ENCODE assay signal across 1 cellular context in genomic region chr3:168096210-168096795, GRCh38.
TF ChIP-seq lines count a peak whose summit lies in the region.

No MANE protein-coding gene starts in this region.

TF ChIP-seq in HepG2, 621 proteins besides CTCF, POLR2A, EP300 and RAD21 (continued from another document and continues in another):
- peak; percentile 71; the same call in 1 of the 2 replicates for TF ChIP-seq ZNF430 (CRISPR knock-in tag; IDR thresholded peaks at IDR 0.05)
- TF ChIP-seq TEAD2 (CRISPR knock-in tag; IDR thresholded peaks at IDR 0.05), result peak; percentile 2; the same call in 1 of the 2 replicates
- no peak; the same call in 1 of the 2 replicates for TF ChIP-seq ZNF552 (CRISPR knock-in tag; IDR thresholded peaks at IDR 0.05; ENCODE audit: borderline replicate concordance)
- TF ChIP-seq ZNF264 (CRISPR knock-in tag; IDR thresholded peaks at IDR 0.05), result no peak
- no peak for TF ChIP-seq ZNF362 (CRISPR knock-in tag; IDR thresholded peaks at IDR 0.05; ENCODE audit: borderline replicate concordance)
- TF ChIP-seq GLI4 (CRISPR knock-in tag; IDR thresholded peaks at IDR 0.05; ENCODE audit: borderline replicate concordance), result no peak
- TF ChIP-seq, protein P1, sequence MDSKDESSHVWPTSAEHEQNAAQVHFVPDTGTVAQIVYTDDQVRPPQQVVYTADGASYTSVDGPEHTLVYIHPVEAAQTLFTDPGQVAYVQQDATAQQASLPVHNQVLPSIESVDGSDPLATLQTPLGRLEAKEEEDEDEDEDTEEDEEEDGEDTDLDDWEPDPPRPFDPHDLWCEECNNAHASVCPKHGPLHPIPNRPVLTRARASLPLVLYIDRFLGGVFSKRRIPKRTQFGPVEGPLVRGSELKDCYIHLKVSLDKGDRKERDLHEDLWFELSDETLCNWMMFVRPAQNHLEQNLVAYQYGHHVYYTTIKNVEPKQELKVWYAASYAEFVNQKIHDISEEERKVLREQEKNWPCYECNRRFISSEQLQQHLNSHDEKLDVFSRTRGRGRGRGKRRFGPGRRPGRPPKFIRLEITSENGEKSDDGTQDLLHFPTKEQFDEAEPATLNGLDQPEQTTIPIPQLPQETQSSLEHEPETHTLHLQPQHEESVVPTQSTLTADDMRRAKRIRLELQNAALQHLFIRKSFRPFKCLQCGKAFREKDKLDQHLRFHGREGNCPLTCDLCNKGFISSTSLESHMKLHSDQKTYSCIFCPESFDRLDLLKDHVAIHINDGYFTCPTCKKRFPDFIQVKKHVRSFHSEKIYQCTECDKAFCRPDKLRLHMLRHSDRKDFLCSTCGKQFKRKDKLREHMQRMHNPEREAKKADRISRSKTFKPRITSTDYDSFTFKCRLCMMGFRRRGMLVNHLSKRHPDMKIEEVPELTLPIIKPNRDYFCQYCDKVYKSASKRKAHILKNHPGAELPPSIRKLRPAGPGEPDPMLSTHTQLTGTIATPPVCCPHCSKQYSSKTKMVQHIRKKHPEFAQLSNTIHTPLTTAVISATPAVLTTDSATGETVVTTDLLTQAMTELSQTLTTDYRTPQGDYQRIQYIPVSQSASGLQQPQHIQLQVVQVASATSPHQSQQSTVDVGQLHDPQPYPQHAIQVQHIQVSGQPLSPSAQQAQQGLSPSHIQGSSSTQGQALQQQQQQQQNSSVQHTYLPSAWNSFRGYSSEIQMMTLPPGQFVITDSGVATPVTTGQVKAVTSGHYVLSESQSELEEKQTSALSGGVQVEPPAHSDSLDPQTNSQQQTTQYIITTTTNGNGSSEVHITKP (CRISPR knock-in tag; IDR thresholded peaks at IDR 0.05; ENCODE audit: low read depth), result no peak
- no peak for TF ChIP-seq ZNF549 (CRISPR knock-in tag; IDR thresholded peaks at IDR 0.05)
- 0 out of 2 replicates have a peak, but pooled peaks have one; percentile 12 for TF ChIP-seq CSRNP1 (CRISPR knock-in tag; IDR thresholded peaks at IDR 0.05)
- TF ChIP-seq HIVEP1 (CRISPR knock-in tag; IDR thresholded peaks at IDR 0.05), result no peak
- no peak for TF ChIP-seq ZNF124 (CRISPR knock-in tag; IDR thresholded peaks at IDR 0.05)
- TF ChIP-seq ZNF317 (CRISPR knock-in tag; IDR thresholded peaks at IDR 0.05), result no peak; the same call in 1 of the 2 replicates
- no peak for TF ChIP-seq FOXJ3 (CRISPR knock-in tag; IDR thresholded peaks at IDR 0.05; ENCODE audit: borderline replicate concordance)
- TF ChIP-seq GATAD2A (CRISPR knock-in tag; IDR thresholded peaks at IDR 0.05), result 0 out of 2 replicates have a peak, but pooled peaks have one; percentile 45
- no peak; the same call in 1 of the 2 replicates for TF ChIP-seq RXRB (CRISPR knock-in tag; IDR thresholded peaks at IDR 0.05; ENCODE audit: borderline replicate concordance)
- no peak for TF ChIP-seq HNRNPUL1 (IDR thresholded peaks at IDR 0.05; ENCODE audit: low read depth, low read length)
- 0 out of 2 replicates have a peak, but pooled peaks have one; percentile 28 for TF ChIP-seq ELF4 (CRISPR knock-in tag; IDR thresholded peaks at IDR 0.05; ENCODE audit: borderline replicate concordance)
- 0 out of 2 replicates have a peak, but pooled peaks have one; percentile 13 for TF ChIP-seq MXD3 (CRISPR knock-in tag; IDR thresholded peaks at IDR 0.05)
- no peak for TF ChIP-seq NCOA5 (CRISPR knock-in tag; IDR thresholded peaks at IDR 0.05)
- no peak; the same call in 1 of the 2 replicates for TF ChIP-seq ZNF564 (CRISPR knock-in tag; IDR thresholded peaks at IDR 0.05)
- TF ChIP-seq ZBTB21 (CRISPR knock-in tag; IDR thresholded peaks at IDR 0.05), result no peak
- TF ChIP-seq ZNF816 (CRISPR knock-in tag; IDR thresholded peaks at IDR 0.05; ENCODE audit: borderline replicate concordance), result no peak
- no peak for TF ChIP-seq SSRP1 (CRISPR knock-in tag; IDR thresholded peaks at IDR 0.05)
- TF ChIP-seq, protein P2, sequence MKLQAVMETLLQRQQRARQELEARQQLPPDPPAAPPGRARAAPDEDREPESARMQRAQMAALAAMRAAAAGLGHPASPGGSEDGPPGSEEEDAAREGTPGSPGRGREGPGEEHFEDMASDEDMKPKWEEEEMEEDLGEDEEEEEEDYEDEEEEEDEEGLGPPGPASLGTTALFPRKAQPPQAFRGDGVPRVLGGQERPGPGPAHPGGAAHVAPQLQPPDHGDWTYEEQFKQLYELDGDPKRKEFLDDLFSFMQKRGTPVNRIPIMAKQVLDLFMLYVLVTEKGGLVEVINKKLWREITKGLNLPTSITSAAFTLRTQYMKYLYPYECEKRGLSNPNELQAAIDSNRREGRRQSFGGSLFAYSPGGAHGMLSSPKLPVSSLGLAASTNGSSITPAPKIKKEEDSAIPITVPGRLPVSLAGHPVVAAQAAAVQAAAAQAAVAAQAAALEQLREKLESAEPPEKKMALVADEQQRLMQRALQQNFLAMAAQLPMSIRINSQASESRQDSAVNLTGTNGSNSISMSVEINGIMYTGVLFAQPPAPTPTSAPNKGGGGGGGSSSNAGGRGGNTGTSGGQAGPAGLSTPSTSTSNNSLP (IDR thresholded peaks at IDR 0.05; ENCODE audit: low read depth, low read length), result no peak
- no peak; the same call in 1 of the 2 replicates for TF ChIP-seq NKX3-1 (CRISPR knock-in tag; IDR thresholded peaks at IDR 0.05)
- TF ChIP-seq, protein P3, sequence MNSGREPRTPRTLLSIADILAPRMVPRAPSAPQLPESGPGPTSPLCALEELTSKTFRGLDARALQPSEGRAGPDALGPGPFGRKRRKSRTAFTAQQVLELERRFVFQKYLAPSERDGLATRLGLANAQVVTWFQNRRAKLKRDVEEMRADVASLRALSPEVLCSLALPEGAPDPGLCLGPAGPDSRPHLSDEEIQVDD (CRISPR knock-in tag; IDR thresholded peaks at IDR 0.05; ENCODE audit: borderline replicate concordance), result no peak
- peak; percentile 63 for TF ChIP-seq DRAP1 (CRISPR knock-in tag; IDR thresholded peaks at IDR 0.05)
- no peak; the same call in 1 of the 2 replicates for TF ChIP-seq ZSCAN5A (CRISPR knock-in tag; IDR thresholded peaks at IDR 0.05; ENCODE audit: borderline replicate concordance)
- 0 out of 2 replicates have a peak, but pooled peaks have one; percentile 27 for TF ChIP-seq GFI1 (CRISPR knock-in tag; IDR thresholded peaks at IDR 0.05; ENCODE audit: borderline replicate concordance)
- no peak for TF ChIP-seq REXO4 (CRISPR knock-in tag; IDR thresholded peaks at IDR 0.05; ENCODE audit: borderline replicate concordance)
- peak; percentile 94 for TF ChIP-seq ZNF646 (CRISPR knock-in tag; IDR thresholded peaks at IDR 0.05)
- no peak for TF ChIP-seq ZNF878 (CRISPR knock-in tag; IDR thresholded peaks at IDR 0.05)
- no peak for TF ChIP-seq TFE3 (CRISPR knock-in tag; IDR thresholded peaks at IDR 0.05)
- 0 out of 2 replicates have a peak, but pooled peaks have one; percentile 6 for TF ChIP-seq KMT2A (CRISPR knock-in tag; IDR thresholded peaks at IDR 0.05)
- TF ChIP-seq MYC (CRISPR knock-in tag; IDR thresholded peaks at IDR 0.05; ENCODE audit: borderline replicate concordance), result peak; percentile 92
- TF ChIP-seq ZNF143 (CRISPR knock-in tag; IDR thresholded peaks at IDR 0.05), result no peak
- TF ChIP-seq ZNF207 (IDR thresholded peaks at IDR 0.05; ENCODE audit: borderline replicate concordance), result no peak
- TF ChIP-seq CERS6 (CRISPR knock-in tag; IDR thresholded peaks at IDR 0.05), result no peak
- TF ChIP-seq ZNF343 (CRISPR knock-in tag; IDR thresholded peaks at IDR 0.05), result no peak
- no peak for TF ChIP-seq ZNF251 (CRISPR knock-in tag; IDR thresholded peaks at IDR 0.05)
- no peak for TF ChIP-seq BRCA1 (CRISPR knock-in tag; IDR thresholded peaks at IDR 0.05)
- TF ChIP-seq HDAC6 (IDR thresholded peaks at IDR 0.05; ENCODE audit: low read depth, low read length), result no peak
